In genomic region chr12:91841786-91842185, GRCh38 we compare ENCODE assay signal across 20 cellular contexts.
"Had no signal": no experiment of that assay in that cellular context is flagged by ENCODE, and none has a peak within 500 bp of the region (broad histone marks: within the 10 kb centered on the region; RNA-seq: fewer than 3 reads in every experiment).

No MANE protein-coding gene starts in this region.

- DNase-seq: IMR-90, Karpas-422, KG1, MG63, NCI-H1092, NCI-H1105 treated with DMSO at 0.1 percent for 48 hours, NCI-H1417 treated with DMSO at 0.1 percent for 48 hours, NCI-H146, NCI-H1694 treated with DMSO at 0.1 percent for 48 hours, NCI-H2029, NCI-H2081 treated with DMSO at 0.1 percent for 48 hours, NCI-H2171, NCI-H226, NCI-H446, NCI-H510A, NCI-H524 treated with DMSO at 0.1 percent for 48 hours, Right ventricle myocardium superior, RPMI8226, SIG-M5 had no signal

- ATAC-seq: HepG2 had no signal
